ENCODE assay signal across 16 cellular contexts in genomic region chr16:735982-736453, GRCh38. TPM values are rescaled to one million over a fixed set of nuclear protein-coding genes. Genes with fewer than 3 reads are reported as not detected.
A peak's percentile ranks its signal among the peaks of the same experiment; 100 is the strongest.
DNase-seq lines count a peak whose midpoint lies in the region; ATAC-seq and TF ChIP-seq lines count a peak whose summit lies in the region.
"Had no signal": no experiment of that assay in that cellular context is flagged by ENCODE, and none has a peak within 500 bp of the region (broad histone marks: within the 10 kb centered on the region; RNA-seq: fewer than 3 reads in every experiment).

No MANE protein-coding gene starts in this region.

- peak; percentile 59 to 74 (median 60) for DNase-seq in stimulated activated CD4-positive, alpha-beta T cell treated with anti-CD3 and anti-CD28 coated beads, Interleukin-12 subunit alpha, Interleukin-12 subunit beta, amount 100 ng/mL, for 48 hours (ENCODE audit: low read depth in 2 of 3, low spot score in 1 of 3)
- no peak for DNase-seq in stimulated activated CD4-positive, alpha-beta T cell treated with anti-CD3 and anti-CD28 coated beads, Interleukin-4, amount 100 ng/mL, for 4 hours
- peak; percentile 60 for DNase-seq in stimulated activated naive CD8-positive, alpha-beta T cell treated with anti-CD3 and anti-CD28 coated beads, Interleukin-15, Interleukin-2, amounts not matched to agents 100 U/mL and 50 U/mL, for 24 hours
- DNase-seq in progenitor cell of endocrine pancreas (ENCODE audit: low spot score, unreplicated experiment) (no peak), COLO829 (ENCODE audit: low spot score) (no peak), NAMALWA (ENCODE audit: low spot score) (no peak)
- DNase-seq: DMS53, Kasumi-1, NCI-H2029, NCI-H69, posterior cingulate gyrus, stomach had no signal

- no peak for TF ChIP-seq CTCF in progenitor cell of endocrine pancreas (IDR thresholded peaks at IDR 0.05; ENCODE audit: unreplicated experiment)

- peak overlapping the region; percentile 55 to 99 (median 63) for H3K27ac Mint-ChIP-seq in IgD-negative memory B cell
- H3K27ac Mint-ChIP-seq in activated T-helper 17 cell treated with anti-CD3 and anti-CD28 coated beads, Interleukin-2, amount 50 U/mL, for 72 hours, result peak overlapping the region; percentile 79
- no peak overlapping the region for H3K27ac Mint-ChIP-seq in progenitor cell of endocrine pancreas
- H3K27ac Mint-ChIP-seq: GM23338 had no signal

- ATAC-seq in activated T-helper 17 cell treated with anti-CD3 and anti-CD28 coated beads, Interleukin-2, amount 50 U/mL, for 72 hours (replicated peaks), result peak; percentile 88
- peak; percentile 70 for ATAC-seq in stimulated activated naive CD8-positive, alpha-beta T cell treated with anti-CD3 and anti-CD28 coated beads, Interleukin-15, Interleukin-2, amounts not matched to agents 100 U/mL and 50 U/mL, for 24 hours
- ATAC-seq: GM23338 had no signal

- H3K9me3 Mint-ChIP-seq in IgD-negative memory B cell (no peaks in the 10 kb centered on the region), progenitor cell of endocrine pancreas (ENCODE audit: low read depth) (no peaks in the 10 kb centered on the region)
- H3K9me3 Mint-ChIP-seq in activated T-helper 17 cell treated with anti-CD3 and anti-CD28 coated beads, Interleukin-2, amount 50 U/mL, for 72 hours, result no peaks in the 10 kb centered on the region
- H3K9me3 Mint-ChIP-seq: central memory CD8-positive, alpha-beta T cell; GM23338 had no signal

- peaks cover 4% of the 10 kb centered on the region for H3K36me3 Mint-ChIP-seq in IgD-negative memory B cell
- peaks cover 60% of the 10 kb centered on the region for H3K36me3 Mint-ChIP-seq in activated T-helper 17 cell treated with anti-CD3 and anti-CD28 coated beads, Interleukin-2, amount 50 U/mL, for 72 hours (ENCODE audit: low read depth)
- peaks cover 7% of the 10 kb centered on the region for H3K36me3 Mint-ChIP-seq in progenitor cell of endocrine pancreas (ENCODE audit: insufficient read depth)

- H3K27me3 Mint-ChIP-seq in IgD-negative memory B cell (no peaks in the 10 kb centered on the region), progenitor cell of endocrine pancreas (no peaks in the 10 kb centered on the region)
- no peaks in the 10 kb centered on the region for H3K27me3 Mint-ChIP-seq in activated T-helper 17 cell treated with anti-CD3 and anti-CD28 coated beads, Interleukin-2, amount 50 U/mL, for 72 hours
- H3K27me3 Mint-ChIP-seq: central memory CD8-positive, alpha-beta T cell had no signal

- H3K4me1 Mint-ChIP-seq in IgD-negative memory B cell (peaks cover 9 to 17% (median 10%) of the 10 kb centered on the region in 3 donors), progenitor cell of endocrine pancreas (ENCODE audit: low read depth) (peaks cover 3% of the 10 kb centered on the region)
- peaks cover 11% of the 10 kb centered on the region for H3K4me1 Mint-ChIP-seq in activated T-helper 17 cell treated with anti-CD3 and anti-CD28 coated beads, Interleukin-2, amount 50 U/mL, for 72 hours

- H3K4me3 Mint-ChIP-seq in IgD-negative memory B cell, result peak overlapping the region in 2 of 4 donors; percentile 37 to 68
- peak overlapping the region; percentile 67 for H3K4me3 Mint-ChIP-seq in activated T-helper 17 cell treated with anti-CD3 and anti-CD28 coated beads, Interleukin-2, amount 50 U/mL, for 72 hours
- H3K4me3 Mint-ChIP-seq in progenitor cell of endocrine pancreas (ENCODE audit: low read depth), result no peak overlapping the region
- H3K4me3 Mint-ChIP-seq: central memory CD8-positive, alpha-beta T cell; GM23338 had no signal

RNA-seq across cellular contexts. Expression of gene CIAO3, which starts 4.8 kb away (rescaled TPM):
- 29.4 TPM for polyA plus RNA-seq in IgD-negative memory B cell
- total RNA-seq in activated T-helper 17 cell treated with anti-CD3 and anti-CD28 coated beads, Interleukin-2, amount 50 U/mL, for 72 hours, result 10 to 100 TPM; 39.2 to 47.1 TPM
- total RNA-seq in progenitor cell of endocrine pancreas, result 44.0 and 46.5 TPM in 2 replicates

RNA-seq across cellular contexts. Expression of gene HAGHL, which starts 9.1 kb away (rescaled TPM):
- 10.0 TPM for polyA plus RNA-seq in IgD-negative memory B cell
- 10 to 100 TPM in 1 of 2 donors, 1 to 10 TPM in 1; 9.2 to 14.0 TPM for total RNA-seq in activated T-helper 17 cell treated with anti-CD3 and anti-CD28 coated beads, Interleukin-2, amount 50 U/mL, for 72 hours
- total RNA-seq in progenitor cell of endocrine pancreas, result 8.1 and 9.2 TPM in 2 replicates

RNA-seq across cellular contexts. Expression of gene CCDC78, which starts 9.8 kb away (rescaled TPM):
- polyA plus RNA-seq in IgD-negative memory B cell, result 0.74 TPM
- total RNA-seq in activated T-helper 17 cell treated with anti-CD3 and anti-CD28 coated beads, Interleukin-2, amount 50 U/mL, for 72 hours, result 1 to 10 TPM; 4.3 to 4.4 TPM
- total RNA-seq in progenitor cell of endocrine pancreas, result 2.5 and 3.2 TPM in 2 replicates

RNA-seq across cellular contexts. Expression of gene ANTKMT, which starts 15.1 kb away (rescaled TPM):
- polyA plus RNA-seq in IgD-negative memory B cell, result 84.7 TPM
- total RNA-seq in activated T-helper 17 cell treated with anti-CD3 and anti-CD28 coated beads, Interleukin-2, amount 50 U/mL, for 72 hours, result 10 to 100 TPM; 13.5 to 22.4 TPM
- 44.2 and 44.9 TPM in 2 replicates for total RNA-seq in progenitor cell of endocrine pancreas

RNA-seq across cellular contexts. Expression of gene METRN, which starts 21.1 kb away (rescaled TPM):
- 2.8 TPM for polyA plus RNA-seq in IgD-negative memory B cell
- 1 to 10 TPM; 4.5 to 8.4 TPM for total RNA-seq in activated T-helper 17 cell treated with anti-CD3 and anti-CD28 coated beads, Interleukin-2, amount 50 U/mL, for 72 hours
- 98.6 and 107 TPM in 2 replicates for total RNA-seq in progenitor cell of endocrine pancreas

Comparison
In these comparisons a context has a peak if more than half of its experiments do, and no peak if none do; other contexts are left out.
1. DNase-seq: peak in stimulated activated CD4-positive, alpha-beta T cell treated with anti-CD3 and anti-CD28 coated beads, Interleukin-12 subunit alpha, Interleukin-12 subunit beta, amount 100 ng/mL, for 48 hours (3 of 3) and stimulated activated naive CD8-positive, alpha-beta T cell treated with anti-CD3 and anti-CD28 coated beads, Interleukin-15, Interleukin-2, amounts not matched to agents 100 U/mL and 50 U/mL, for 24 hours (single experiment); none in stimulated activated CD4-positive, alpha-beta T cell treated with anti-CD3 and anti-CD28 coated beads, Interleukin-4, amount 100 ng/mL, for 4 hours (0 of 2), progenitor cell of endocrine pancreas (single experiment), COLO829 (single experiment) and NAMALWA (single experiment).